ENCODE assay signal across 1 cellular context in the genomic region with DNA sequence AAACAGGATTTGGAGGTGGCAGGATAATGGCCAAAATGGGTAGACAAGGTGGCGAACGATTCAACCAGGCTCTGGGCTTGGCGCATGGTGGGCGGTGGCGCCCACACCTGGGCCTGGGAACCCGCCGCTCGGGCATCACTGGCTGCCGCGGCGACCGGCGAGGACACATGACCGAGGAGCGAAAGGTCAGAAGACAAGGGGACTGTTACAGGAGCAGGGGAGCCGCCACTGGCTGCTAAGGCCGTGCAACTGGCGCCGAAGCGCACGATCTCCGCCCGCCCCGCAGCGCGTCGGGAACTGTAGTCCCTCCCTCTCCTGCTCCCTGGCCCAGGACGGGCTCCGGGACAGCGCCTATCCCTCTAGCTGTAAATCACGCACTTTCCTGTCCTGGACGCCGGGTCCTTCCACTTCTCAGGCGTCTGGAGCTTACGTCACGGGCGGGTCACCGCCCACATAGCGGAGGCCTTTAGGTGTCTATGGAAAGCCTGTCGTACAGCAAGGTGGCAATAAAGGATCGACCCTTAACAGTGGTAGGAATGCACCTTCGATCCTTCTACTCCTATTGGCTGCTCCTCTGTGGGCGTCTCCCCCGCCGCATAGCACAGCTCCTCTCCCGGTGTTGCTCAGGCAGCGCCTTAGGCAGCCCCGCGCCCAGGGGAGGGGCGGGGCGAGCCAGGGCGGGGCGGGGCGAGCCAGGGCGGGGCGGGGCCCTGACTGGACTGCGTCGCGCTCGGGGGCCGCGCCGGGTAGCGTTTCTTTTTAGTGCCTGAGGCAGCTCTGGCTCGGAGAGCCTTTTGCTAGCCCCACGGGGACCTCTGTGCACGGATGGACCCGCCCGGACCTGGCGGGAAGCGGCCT.
A peak's percentile ranks its signal among the peaks of the same experiment; 100 is the strongest.
TF ChIP-seq lines count a peak whose summit lies in the region.

A gene with protein sequence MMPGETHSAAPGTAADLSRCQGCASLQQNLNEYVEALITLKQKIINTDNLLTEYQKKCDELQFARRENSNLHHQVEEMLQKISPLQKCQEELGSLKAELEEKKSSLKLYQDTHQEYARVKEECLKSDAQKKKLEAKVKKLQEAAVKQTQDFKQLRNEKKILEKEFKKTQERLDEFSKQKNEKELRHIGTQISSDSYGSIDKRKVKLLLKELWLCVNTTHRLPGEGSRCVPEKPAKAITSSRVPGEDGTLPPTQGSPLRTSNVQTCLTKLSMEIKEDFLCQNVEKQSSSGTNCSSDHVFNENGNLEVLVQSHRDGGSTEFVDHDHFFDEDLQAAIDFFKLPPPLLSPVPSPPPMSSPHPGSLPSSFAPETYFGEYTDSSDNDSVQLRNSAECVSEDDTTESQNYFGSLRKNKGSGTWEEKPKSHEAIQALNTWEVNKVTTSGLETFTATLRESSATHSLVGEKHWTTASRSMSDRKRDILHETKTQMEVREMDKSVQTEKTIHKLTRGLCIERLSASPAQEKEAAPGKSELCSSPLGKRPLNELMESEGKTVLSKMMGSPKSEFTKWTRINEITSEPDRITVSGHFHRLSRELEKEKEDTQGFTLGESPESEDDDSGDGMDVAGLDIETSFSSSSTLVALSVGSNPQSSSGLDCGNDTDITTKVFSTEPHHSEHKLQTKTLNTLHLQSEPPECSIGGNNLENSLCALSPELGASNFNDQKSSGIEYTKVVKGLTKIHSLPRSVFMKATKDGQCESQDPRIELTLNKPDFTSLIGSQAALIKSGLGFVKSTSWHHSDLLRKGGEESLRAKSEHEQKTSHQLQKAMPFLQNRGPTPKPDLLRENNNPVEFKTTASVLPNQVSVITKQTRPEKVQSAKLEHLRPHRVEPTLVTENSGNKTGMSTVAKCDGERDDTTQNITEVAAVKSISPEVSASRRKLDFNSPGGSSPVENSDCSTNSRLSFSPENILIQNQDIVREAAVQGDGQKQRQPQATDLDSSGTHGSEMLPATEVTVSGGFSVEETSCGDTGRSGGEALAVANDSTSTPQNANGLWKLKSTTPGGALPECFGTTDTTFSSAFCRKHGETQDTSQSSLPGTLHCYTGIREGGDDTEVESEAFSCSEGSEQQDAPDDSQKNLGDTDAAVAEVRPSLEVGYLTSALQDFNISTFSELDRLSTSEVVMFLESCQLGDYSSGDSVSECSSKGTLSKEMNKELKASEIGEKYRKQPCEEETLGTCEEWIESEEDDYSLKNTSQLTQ (N-terminal part only) (plus strand): TSS at position 717 of the 858 bp plus-strand sequence. CDS start 239 bp downstream, outside the sequence.

TF ChIP-seq in HepG2, 621 proteins besides CTCF, POLR2A, EP300 and RAD21 (continued from another document and continues in another):
- TF ChIP-seq ZFYVE20 (CRISPR knock-in tag; IDR thresholded peaks at IDR 0.05; ENCODE audit: borderline replicate concordance, low read depth) (no peak), ZNF343 (CRISPR knock-in tag; IDR thresholded peaks at IDR 0.05) (peak; percentile 75; the same call in 1 of the 2 replicates), NFIC (IDR thresholded peaks at IDR 0.05; ENCODE audit: low read length) (no peak), TBL1XR1 (IDR thresholded peaks at IDR 0.05; ENCODE audit: borderline replicate concordance, low read length, partially characterized antibody) (peak; percentile 54), ZNF598 (CRISPR knock-in tag; IDR thresholded peaks at IDR 0.05; ENCODE audit: borderline replicate concordance) (peak; percentile 69; the same call in 1 of the 2 replicates), ZNF34 (CRISPR knock-in tag; IDR thresholded peaks at IDR 0.05; ENCODE audit: borderline replicate concordance) (0 out of 2 replicates have a peak, but pooled peaks have one; percentile 30), SRSF4 (IDR thresholded peaks at IDR 0.05; ENCODE audit: low read depth, low read length, poor library complexity, severe bottlenecking) (no peak), ZNF792 (CRISPR knock-in tag; IDR thresholded peaks at IDR 0.05) (peak; percentile 77; the same call in 1 of the 2 replicates), ZNF713 (CRISPR knock-in tag; IDR thresholded peaks at IDR 0.05) (no peak), FIP1L1 (IDR thresholded peaks at IDR 0.05; ENCODE audit: borderline replicate concordance, insufficient read depth, low read depth, low read length) (no peak), PAWR (CRISPR knock-in tag; IDR thresholded peaks at IDR 0.05; ENCODE audit: borderline replicate concordance) (no peak), ZNF496 (CRISPR knock-in tag; IDR thresholded peaks at IDR 0.05; ENCODE audit: insufficient replicate concordance) (no peak), NR2F6 (IDR thresholded peaks at IDR 0.05) (peak; percentile 47; the same call in 1 of the 2 replicates), NR2F6 (CRISPR knock-in tag; IDR thresholded peaks at IDR 0.05) (peak; percentile 70), GATAD1 (CRISPR knock-in tag; IDR thresholded peaks at IDR 0.05) (peak; percentile 96), WIZ (CRISPR knock-in tag; IDR thresholded peaks at IDR 0.05) (no peak), ZSCAN12 (CRISPR knock-in tag; IDR thresholded peaks at IDR 0.05) (no peak), ZNF230 (CRISPR knock-in tag; IDR thresholded peaks at IDR 0.05) (peak; percentile 45; the same call in 1 of the 2 replicates), GPN1 (CRISPR knock-in tag; IDR thresholded peaks at IDR 0.05; ENCODE audit: borderline replicate concordance) (no peak), KDM6A (CRISPR knock-in tag; IDR thresholded peaks at IDR 0.05; ENCODE audit: low read depth) (no peak), ZNF33B (CRISPR knock-in tag; IDR thresholded peaks at IDR 0.05) (0 out of 2 replicates have a peak, but pooled peaks have one; percentile 11), PHF20 (CRISPR knock-in tag; IDR thresholded peaks at IDR 0.05) (peak; percentile 90), ZNF281 (CRISPR knock-in tag; IDR thresholded peaks at IDR 0.05; ENCODE audit: borderline replicate concordance) (no peak; the same call in 1 of the 2 replicates), FLYWCH1 (CRISPR knock-in tag; IDR thresholded peaks at IDR 0.05) (no peak), FOXA1 (IDR thresholded peaks at IDR 0.05) (no peak), FOXA1 (CRISPR knock-in tag; IDR thresholded peaks at IDR 0.05) (no peak; the same call in 1 of the 2 replicates), TAF1 (CRISPR knock-in tag; IDR thresholded peaks at IDR 0.05) (peak; percentile 80), ATF7 (IDR thresholded peaks at IDR 0.05) (no peak), ATF7 (CRISPR knock-in tag; IDR thresholded peaks at IDR 0.05) (0 out of 2 replicates have a peak, but pooled peaks have one; percentile 46), TCF7 (IDR thresholded peaks at IDR 0.05; ENCODE audit: low read depth) (no peak), ZNF337 (CRISPR knock-in tag; IDR thresholded peaks at IDR 0.05; ENCODE audit: borderline replicate concordance, low read depth) (no peak), THAP7 (CRISPR knock-in tag; IDR thresholded peaks at IDR 0.05) (no peak; the same call in 1 of the 2 replicates), ZNF18 (CRISPR knock-in tag; IDR thresholded peaks at IDR 0.05; ENCODE audit: insufficient replicate concordance) (no peak), POLR2AphosphoS2 (IDR thresholded peaks at IDR 0.05; ENCODE audit: low read depth, low read length) (no peak)
- TF ChIP-seq, protein P1, sequence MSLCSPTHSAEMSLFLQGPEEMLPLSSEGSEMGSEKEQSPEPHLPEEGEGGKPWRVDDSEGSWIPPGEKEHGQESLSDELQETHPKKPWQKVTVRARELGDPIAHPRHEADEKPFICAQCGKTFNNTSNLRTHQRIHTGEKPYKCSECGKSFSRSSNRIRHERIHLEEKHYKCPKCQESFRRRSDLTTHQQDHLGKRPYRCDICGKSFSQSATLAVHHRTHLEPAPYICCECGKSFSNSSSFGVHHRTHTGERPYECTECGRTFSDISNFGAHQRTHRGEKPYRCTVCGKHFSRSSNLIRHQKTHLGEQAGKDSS (CRISPR knock-in tag; IDR thresholded peaks at IDR 0.05; ENCODE audit: borderline replicate concordance, low read depth): no peak
- TF ChIP-seq, protein P2, sequence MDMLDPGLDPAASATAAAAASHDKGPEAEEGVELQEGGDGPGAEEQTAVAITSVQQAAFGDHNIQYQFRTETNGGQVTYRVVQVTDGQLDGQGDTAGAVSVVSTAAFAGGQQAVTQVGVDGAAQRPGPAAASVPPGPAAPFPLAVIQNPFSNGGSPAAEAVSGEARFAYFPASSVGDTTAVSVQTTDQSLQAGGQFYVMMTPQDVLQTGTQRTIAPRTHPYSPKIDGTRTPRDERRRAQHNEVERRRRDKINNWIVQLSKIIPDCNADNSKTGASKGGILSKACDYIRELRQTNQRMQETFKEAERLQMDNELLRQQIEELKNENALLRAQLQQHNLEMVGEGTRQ (IDR thresholded peaks at IDR 0.05; ENCODE audit: low read depth, low read length): 0 out of 2 replicates have a peak, but pooled peaks have one; percentile 27
- TF ChIP-seq, protein P2 (CRISPR knock-in tag; IDR thresholded peaks at IDR 0.05; ENCODE audit: borderline replicate concordance): peak; percentile 77; the same call in 1 of the 2 replicates
- TF ChIP-seq, protein P3, sequence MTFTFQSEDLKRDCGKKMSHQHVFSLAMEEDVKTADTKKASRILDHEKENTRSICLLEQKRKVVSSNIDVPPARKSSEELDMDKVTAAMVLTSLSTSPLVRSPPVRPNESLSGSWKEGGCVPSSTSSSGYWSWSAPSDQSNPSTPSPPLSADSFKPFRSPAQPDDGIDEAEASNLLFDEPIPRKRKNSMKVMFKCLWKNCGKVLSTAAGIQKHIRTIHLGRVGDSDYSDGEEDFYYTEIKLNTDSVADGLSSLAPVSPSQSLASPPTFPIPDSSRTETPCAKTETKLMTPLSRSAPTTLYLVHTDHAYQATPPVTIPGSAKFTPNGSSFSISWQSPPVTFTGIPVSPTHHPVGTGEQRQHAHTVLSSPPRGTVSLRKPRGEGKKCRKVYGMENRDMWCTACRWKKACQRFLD (CRISPR knock-in tag; IDR thresholded peaks at IDR 0.05; ENCODE audit: borderline replicate concordance): no peak
- TF ChIP-seq, protein P4, sequence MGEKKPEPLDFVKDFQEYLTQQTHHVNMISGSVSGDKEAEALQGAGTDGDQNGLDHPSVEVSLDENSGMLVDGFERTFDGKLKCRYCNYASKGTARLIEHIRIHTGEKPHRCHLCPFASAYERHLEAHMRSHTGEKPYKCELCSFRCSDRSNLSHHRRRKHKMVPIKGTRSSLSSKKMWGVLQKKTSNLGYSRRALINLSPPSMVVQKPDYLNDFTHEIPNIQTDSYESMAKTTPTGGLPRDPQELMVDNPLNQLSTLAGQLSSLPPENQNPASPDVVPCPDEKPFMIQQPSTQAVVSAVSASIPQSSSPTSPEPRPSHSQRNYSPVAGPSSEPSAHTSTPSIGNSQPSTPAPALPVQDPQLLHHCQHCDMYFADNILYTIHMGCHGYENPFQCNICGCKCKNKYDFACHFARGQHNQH (CRISPR knock-in tag; IDR thresholded peaks at IDR 0.05): peak; percentile 67; the same call in 1 of the 2 replicates
- TF ChIP-seq, protein P5, sequence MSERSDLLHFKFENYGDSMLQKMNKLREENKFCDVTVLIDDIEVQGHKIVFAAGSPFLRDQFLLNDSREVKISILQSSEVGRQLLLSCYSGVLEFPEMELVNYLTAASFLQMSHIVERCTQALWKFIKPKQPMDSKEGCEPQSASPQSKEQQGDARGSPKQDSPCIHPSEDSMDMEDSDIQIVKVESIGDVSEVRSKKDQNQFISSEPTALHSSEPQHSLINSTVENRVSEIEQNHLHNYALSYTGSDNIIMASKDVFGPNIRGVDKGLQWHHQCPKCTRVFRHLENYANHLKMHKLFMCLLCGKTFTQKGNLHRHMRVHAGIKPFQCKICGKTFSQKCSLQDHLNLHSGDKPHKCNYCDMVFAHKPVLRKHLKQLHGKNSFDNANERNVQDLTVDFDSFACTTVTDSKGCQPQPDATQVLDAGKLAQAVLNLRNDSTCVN (CRISPR knock-in tag; IDR thresholded peaks at IDR 0.05; ENCODE audit: borderline replicate concordance): no peak
- TF ChIP-seq, protein P6, sequence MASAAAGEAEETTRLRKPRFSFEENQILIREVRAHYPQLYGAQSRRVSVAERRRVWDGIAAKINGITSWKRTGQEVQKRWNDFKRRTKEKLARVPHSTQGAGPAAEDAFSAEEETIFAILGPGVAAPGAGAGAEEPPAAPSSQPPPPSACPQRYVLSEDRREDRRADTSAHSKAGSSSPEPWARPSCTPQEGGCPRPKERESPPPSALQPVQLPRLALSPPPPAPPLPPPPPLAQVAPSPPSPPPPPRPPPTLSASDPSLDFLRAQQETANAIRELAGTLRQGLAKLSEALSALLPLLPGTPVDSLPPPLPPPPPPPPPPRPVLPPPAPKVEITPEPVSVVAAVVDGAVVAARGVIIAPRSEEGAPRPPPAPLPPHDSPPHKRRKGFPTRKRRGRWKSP (CRISPR knock-in tag; IDR thresholded peaks at IDR 0.05): peak; percentile 89
